ENCODE assay signal across 10 cellular contexts in genomic region chr2:233075966-233076339, GRCh38. TPM values are rescaled to one million over a fixed set of nuclear protein-coding genes. Genes with fewer than 3 reads are reported as not detected.
DNase-seq lines count a peak whose midpoint lies in the region; ATAC-seq, FAIRE-seq and TF ChIP-seq lines count a peak whose summit lies in the region.
"Had no signal": no experiment of that assay in that cellular context is flagged by ENCODE, and none has a peak within 500 bp of the region (broad histone marks: within the 10 kb centered on the region; RNA-seq: fewer than 3 reads in every experiment).

No MANE protein-coding gene starts in this region.

- FAIRE-seq in endothelial cell of umbilical vein (lab: Jason Lieb, UNC) = peak; percentile 78

- TF ChIP-seq POLR2A in endothelial cell of umbilical vein (IDR thresholded peaks at IDR 0.05; ENCODE audit: low read depth, low read length) (no peak), transverse colon (IDR thresholded peaks at IDR 0.05) (no peak), ovary (IDR thresholded peaks at IDR 0.05) (no peak)

- dilution Hi-C loops in endothelial cell of umbilical vein (cut with MboI; ENCODE audit: extremely low pct_ligation_motif_present, low sequenced_read_pairs) = no loop called here

- H3K36me3 ChIP-seq in MM.1S (replicated peaks; ENCODE audit: insufficient read depth, low read length) (0 out of 2 replicates have a peak, but pooled peaks cover 2% of the 10 kb centered on the region), endothelial cell of umbilical vein (ENCODE audit: control insufficient read depth in 2 of 2, extremely low read depth in 1 of 2, insufficient read depth in 2 of 2, low read length in 2 of 2) (peaks cover 0 to 14% of the 10 kb centered on the region in 2 experiments), transverse colon (no peaks in the 10 kb centered on the region), ovary (no peaks in the 10 kb centered on the region)
- H3K36me3 ChIP-seq: SJSA1 had no signal

- intact Hi-C loops in endothelial cell of umbilical vein (cut with micrococcal nuclease) (loop anchor here (1.0 to 2.0 kb wide), 2 partner anchors 9 to 15 kb away; partner anchors contain the start of gene INPP5D), transverse colon (cut with DNase I; ENCODE audit: low total_unique reads) (no loop called here), ovary (cut with DNase I) (no loop called here)

- H3K27ac ChIP-seq in MM.1S (ENCODE audit: low read length) = peak overlapping the region; percentile 60; the same call in 1 of the 2 replicates
- H3K27ac ChIP-seq in endothelial cell of umbilical vein (ENCODE audit: insufficient read depth, low read depth, low read length) = no peak overlapping the region
- H3K27ac ChIP-seq in transverse colon = peak overlapping the region; percentile 32 to 72 (median 68)
- no peak overlapping the region for H3K27ac ChIP-seq in ovary
- H3K27ac ChIP-seq: SJSA1 had no signal

- peaks cover 56% of the 10 kb centered on the region for H3K79me2 ChIP-seq in MM.1S (ENCODE audit: low read length)
- peaks cover 5% of the 10 kb centered on the region for H3K79me2 ChIP-seq in endothelial cell of umbilical vein (ENCODE audit: control insufficient read depth, insufficient read depth, low read length)

- TF ChIP-seq EP300 in transverse colon (IDR thresholded peaks at IDR 0.05; ENCODE audit: low read depth) (no peak), ovary (IDR thresholded peaks at IDR 0.05) (no peak)

- H4K20me1 ChIP-seq in MM.1S (ENCODE audit: insufficient read depth, low read length) (no peaks in the 10 kb centered on the region), endothelial cell of umbilical vein (replicated peaks; ENCODE audit: control insufficient read depth, extremely low read depth, insufficient read depth, low read length) (no peaks in the 10 kb centered on the region)

- H2AFZ ChIP-seq in MM.1S (ENCODE audit: low read length) = peak overlapping the region; percentile 37; the same call in 1 of the 2 replicates
- no peak overlapping the region for H2AFZ ChIP-seq in endothelial cell of umbilical vein (ENCODE audit: low read depth, low read length)

- no peaks in the 10 kb centered on the region for H3K9me2 ChIP-seq in MM.1S (replicated peaks; ENCODE audit: insufficient read depth, low read length)

- peak; percentile 54 for ATAC-seq in GM18867 (IDR thresholded peaks at IDR 0.05; ENCODE audit: unreplicated experiment)
- ATAC-seq in GM21825 (IDR thresholded peaks at IDR 0.05; ENCODE audit: unreplicated experiment) = peak; percentile 48

- H3K9me1 ChIP-seq in endothelial cell of umbilical vein (replicated peaks; ENCODE audit: control insufficient read depth, extremely low read depth, insufficient read depth, low read length) = no peaks in the 10 kb centered on the region

- H3K27me3 ChIP-seq in MM.1S (replicated peaks; ENCODE audit: insufficient read depth, low read length) = no peaks in the 10 kb centered on the region
- H3K27me3 ChIP-seq in endothelial cell of umbilical vein (ENCODE audit: control insufficient read depth in 2 of 2, insufficient read depth in 2 of 2, low read length in 2 of 2) = no peaks in the 10 kb centered on the region
- H3K27me3 ChIP-seq in transverse colon = no peaks in the 10 kb centered on the region
- no peaks in the 10 kb centered on the region for H3K27me3 ChIP-seq in ovary
- H3K27me3 ChIP-seq: SJSA1 had no signal

- H3K4me3 ChIP-seq in MM.1S (ENCODE audit: low read length) (peak overlapping the region; percentile 32), endothelial cell of umbilical vein (replicated peaks in 1 of 3; ENCODE audit: insufficient read depth in 1 of 3, low read depth in 1 of 3, low read length in 3 of 3) (no peak overlapping the region), transverse colon (no peak overlapping the region), ovary (no peak overlapping the region)
- H3K4me3 ChIP-seq: SJSA1 had no signal

- H3K4me2 ChIP-seq in MM.1S (ENCODE audit: low read depth, low read length) (peak overlapping the region; percentile 68), endothelial cell of umbilical vein (ENCODE audit: insufficient read depth, low read length) (no peak overlapping the region)

- TF ChIP-seq CTCF in MM.1S (IDR thresholded peaks at IDR 0.05; ENCODE audit: low read length) (no peak), endothelial cell of umbilical vein (IDR thresholded peaks at IDR 0.05; ENCODE audit: extremely low read depth in 1 of 2, insufficient read depth in 1 of 2, low read depth in 1 of 2, low read length in 2 of 2) (no peak), transverse colon (IDR thresholded peaks at IDR 0.05) (no peak), ovary (IDR thresholded peaks at IDR 0.05) (no peak)

- H3F3A ChIP-seq in MM.1S (ENCODE audit: insufficient read depth, low read length) = peaks cover 20% of the 10 kb centered on the region

- peaks cover 29% of the 10 kb centered on the region for H3K4me1 ChIP-seq in MM.1S (ENCODE audit: low read length)
- peaks cover 18% of the 10 kb centered on the region for H3K4me1 ChIP-seq in endothelial cell of umbilical vein (ENCODE audit: control insufficient read depth, extremely low read depth, insufficient read depth, low read length)
- H3K4me1 ChIP-seq in transverse colon = peaks cover 0 to 46% (median 8%) of the 10 kb centered on the region in 4 donors
- H3K4me1 ChIP-seq in ovary (ENCODE audit: insufficient read depth) = no peaks in the 10 kb centered on the region
- H3K4me1 ChIP-seq: SJSA1 had no signal

- POLR2A ChIA-PET in endothelial cell of umbilical vein (lab: Charles Lee) = interaction anchor here (0.6 to 1.8 kb wide), 2 partner anchors 15 to 210 kb away, joined by 6 to 8 read pairs; partner anchors contain the start of gene INPP5D

- H3K9ac ChIP-seq in MM.1S (ENCODE audit: low read length) = peak overlapping the region; percentile 7; the same call in 1 of the 2 replicates
- no peak overlapping the region for H3K9ac ChIP-seq in endothelial cell of umbilical vein (replicated peaks; ENCODE audit: extremely low read depth, insufficient read depth, low read length)

- H3K9me3 ChIP-seq in MM.1S (replicated peaks; ENCODE audit: insufficient read depth, low read length) (no peaks in the 10 kb centered on the region), endothelial cell of umbilical vein (replicated peaks; ENCODE audit: control insufficient read depth, insufficient read depth, low read length) (no peaks in the 10 kb centered on the region), transverse colon (peaks cover 0 to 6% of the 10 kb centered on the region in 2 donors), ovary (no peaks in the 10 kb centered on the region)

- 14% methylated on average over 2 of the region's 2 CpGs for WGBS in transverse colon (ENCODE audit: low coverage in 1 of 2), 2 donors
- WGBS in ovary, 3 donors = 7 to 20% (median 20%) methylated on average over 2 of the region's 2 CpGs

- in situ Hi-C loops in transverse colon (cut with MboI; ENCODE audit: low pct_ligation_motif_present in 1 of 4, low pct_unique_long_range_greater_than_20kb in 1 of 4, low sequenced_read_pairs in 3 of 4) = no loop called here

- no TSS peak for BruUV-seq in endothelial cell of umbilical vein (replicated peaks; lab: Mats Ljungman, UMichigan)

- CTCF ChIA-PET in endothelial cell of umbilical vein (lab: Charles Lee) = interaction anchor here (0.9 to 1.3 kb wide), 6 partner anchors 9 to 47 kb away, joined by 3 to 9 read pairs (median 4); partner anchors contain the start of gene INPP5D

- DNase-seq in MM.1S (peak; percentile 82), endothelial cell of umbilical vein (ENCODE audit: low read depth, low spot score) (peak; percentile 17), transverse colon (peak; percentile 47), islet precursor cell (no peak), ovary (no peak), NCI-H1092 treated with DMSO at 0.1 percent for 48 hours (lab: John Stamatoyannopoulos, UW) (no peak)

TF ChIP-seq in endothelial cell of umbilical vein, 7 proteins besides CTCF, POLR2A, EP300 and RAD21:
- no peak for TF ChIP-seq POLR2AphosphoS5 (IDR thresholded peaks at IDR 0.05; ENCODE audit: insufficient read depth, low read depth, low read length)
- TF ChIP-seq GATA2 (IDR thresholded peaks at IDR 0.05; ENCODE audit: insufficient read depth, insufficient read length, low read depth, low read length) = no peak

RNA-seq across cellular contexts. Expression of gene INPP5D, which starts 15.8 kb away (rescaled TPM):
- total RNA-seq in endothelial cell of umbilical vein (43.3 and 46.6 TPM in 2 replicates), transverse colon (10 to 100 TPM in 3 of 4 donors, 1 to 10 TPM in 1; 7.8 to 40.4 (median 26.1) TPM), ovary (10 to 100 TPM in 1 of 7 donors, 1 to 10 TPM in 6; 4.1 to 11.4 (median 7.7) TPM)
- polyA plus RNA-seq in endothelial cell of umbilical vein (10.6 and 13.9 TPM in 2 replicates), ovary (10 to 100 TPM in 1 of 2 donors, 1 to 10 TPM in 1; 4.3 to 14.4 TPM)
- polyA plus RNA-seq in endothelial cell of umbilical vein (2011; cell fraction: cytosol; rRNA removed) = 11.0 and 12.0 TPM in 2 replicates
- 49.8 and 57.0 TPM in 2 replicates for polyA plus RNA-seq in endothelial cell of umbilical vein (2011; cell fraction: nucleus; rRNA removed)
- 19.0 and 27.4 TPM in 2 replicates for polyA plus RNA-seq in endothelial cell of umbilical vein (2012)
- polyA minus RNA-seq in endothelial cell of umbilical vein = 59.2 and 63.4 TPM in 2 replicates
- polyA minus RNA-seq in endothelial cell of umbilical vein (2011; cell fraction: cytosol; rRNA and poly(A)+ RNA removed) = not detected
- 45.5 and 56.7 TPM in 2 replicates for polyA minus RNA-seq in endothelial cell of umbilical vein (2011; cell fraction: nucleus; rRNA and poly(A)+ RNA removed)

RNA-seq across cellular contexts. Expression of gene NEU2, which starts 43.5 kb away (rescaled TPM):
- total RNA-seq in endothelial cell of umbilical vein (not detected in 2 replicates), transverse colon (under 1 TPM in 1 of 4 donors, not detected in 3; 0.41 TPM), ovary (not detected)
- polyA plus RNA-seq in endothelial cell of umbilical vein (not detected in 2 replicates), ovary (not detected)
- not detected in 2 replicates for polyA plus RNA-seq in endothelial cell of umbilical vein (2011; cell fraction: cytosol; rRNA removed)
- not detected in 2 replicates for polyA plus RNA-seq in endothelial cell of umbilical vein (2011; cell fraction: nucleus; rRNA removed)
- not detected in 2 replicates for polyA plus RNA-seq in endothelial cell of umbilical vein (2012)
- not detected in 2 replicates for polyA minus RNA-seq in endothelial cell of umbilical vein
- not detected for polyA minus RNA-seq in endothelial cell of umbilical vein (2011; cell fraction: cytosol; rRNA and poly(A)+ RNA removed)
- polyA minus RNA-seq in endothelial cell of umbilical vein (2011; cell fraction: nucleus; rRNA and poly(A)+ RNA removed) = not detected in 2 replicates
- total RNA-seq: epithelial cell of proximal tubule, SJSA1 had no signal

Comparison
In these comparisons a context has a peak if more than half of its experiments do, and no peak if none do; other contexts are left out.
1. DNase-seq: peak in MM.1S (single experiment), endothelial cell of umbilical vein (single experiment) and transverse colon (single experiment); none in islet precursor cell (single experiment), ovary (0 of 5) and NCI-H1092 treated with DMSO at 0.1 percent for 48 hours (single experiment).
2. H3K27ac ChIP-seq: peak in MM.1S (single experiment) and transverse colon (4 of 4); none in endothelial cell of umbilical vein (single experiment) and ovary (0 of 2).